In genomic region chr2:119245841-119246230, GRCh38 we compare ENCODE assay signal across 8 cellular contexts.
"Had no signal": no experiment of that assay in that cellular context is flagged by ENCODE, and none has a peak within 500 bp of the region (broad histone marks: within the 10 kb centered on the region; RNA-seq: fewer than 3 reads in every experiment).

No MANE protein-coding gene starts in this region.

- FAIRE-seq: G401.6, GM12878, GM12891, GM12892, GM18507, GM19239 had no signal

- DNase-seq: GDM1, GF-D8 had no signal

- ATAC-seq: GM12878 had no signal

- H3K4me3 ChIP-seq: GM12878 had no signal
